Comparison of ENCODE assay signal across 10 cellular contexts in the genomic region with DNA sequence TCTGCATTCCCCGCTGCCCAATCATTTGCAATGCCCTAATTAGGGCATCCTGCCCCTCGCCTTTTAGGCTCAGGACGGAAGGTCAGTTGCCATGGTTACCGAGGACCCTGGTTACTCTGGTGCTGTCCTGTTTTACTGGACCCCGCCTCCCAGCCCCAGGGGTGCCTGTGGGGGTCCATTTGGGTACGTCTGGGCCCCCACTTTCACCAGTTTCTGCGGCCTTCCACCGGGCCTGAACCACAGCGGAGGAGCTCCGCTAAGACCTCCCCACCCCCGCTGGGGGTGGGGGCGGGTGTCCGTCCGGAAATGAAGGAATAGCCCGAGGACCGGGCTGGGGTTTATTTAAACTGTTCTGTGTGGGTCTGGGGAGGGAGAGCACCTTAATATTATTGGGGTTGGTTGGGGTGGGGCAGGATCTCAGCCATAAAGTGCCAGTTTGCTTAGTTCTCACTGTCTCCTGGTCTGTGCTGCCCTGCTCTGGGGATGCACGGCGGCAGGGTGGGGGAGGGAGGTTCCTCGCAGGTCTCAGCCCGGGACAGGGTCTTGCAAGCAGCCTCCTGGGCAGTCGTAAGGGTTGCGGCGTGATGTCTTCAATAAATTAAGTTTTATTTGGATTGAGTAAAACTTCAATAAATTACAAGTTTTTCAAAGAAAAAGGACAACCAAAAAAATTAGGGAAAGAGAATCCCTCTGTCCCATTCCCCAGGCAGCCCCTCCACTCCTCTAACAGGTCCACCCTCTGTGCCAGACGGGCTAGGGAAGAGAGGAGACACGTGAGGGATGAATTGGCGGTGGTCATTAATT. TPM values are rescaled to one million over a fixed set of nuclear protein-coding genes. Genes with fewer than 3 reads are reported as not detected.
DNase-seq lines count a peak whose midpoint lies in the region; ATAC-seq and TF ChIP-seq lines count a peak whose summit lies in the region.
"Had no signal": no experiment of that assay in that cellular context is flagged by ENCODE, and none has a peak within 500 bp of the region (broad histone marks: within the 10 kb centered on the region; RNA-seq: fewer than 3 reads in every experiment).

No MANE protein-coding gene starts in this region.

- H2AFZ ChIP-seq in GM23248 = no peak overlapping the region
- H2AFZ ChIP-seq in hepatocyte = no peak overlapping the region

- WGBS in GM23248 (ENCODE audit: low coverage in 1 of 2, low lambda C conversion rate in 2 of 2, missing lambda C conversion rate in 2 of 2), 2 experiments = 86 to 90% methylated on average over 19 to 26 of the region's 26 CpGs
- WGBS in hepatocyte (ENCODE audit: low lambda C conversion rate, missing lambda C conversion rate) = 69% methylated on average over 23 of the region's 26 CpGs

- H3K9me3 ChIP-seq in GM23248 (ENCODE audit: low read depth) (no peaks in the 10 kb centered on the region), RWPE2 (ENCODE audit: severe bottlenecking) (no peaks in the 10 kb centered on the region), hepatocyte (ENCODE audit: low read depth) (no peaks in the 10 kb centered on the region), skeletal muscle satellite cell (replicated peaks; ENCODE audit: low read length) (no peaks in the 10 kb centered on the region), vagina (no peaks in the 10 kb centered on the region)

- no peak overlapping the region for H3K4me3 ChIP-seq in GM23248
- no peak overlapping the region for H3K4me3 ChIP-seq in RWPE2 (ENCODE audit: severe bottlenecking)
- no peak overlapping the region for H3K4me3 ChIP-seq in hepatocyte
- no peak overlapping the region for H3K4me3 ChIP-seq in skeletal muscle satellite cell (ENCODE audit: low read length)
- H3K4me3 ChIP-seq in vagina = no peak overlapping the region

- H3K9ac ChIP-seq in GM23248 = peak overlapping the region; percentile 46; the same call in 1 of the 2 replicates
- peak overlapping the region; percentile 18 for H3K9ac ChIP-seq in skeletal muscle satellite cell (ENCODE audit: low read depth, low read length)

- no peaks in the 10 kb centered on the region for H3K9me2 ChIP-seq in GM23248 (ENCODE audit: insufficient read depth)
- no peaks in the 10 kb centered on the region for H3K9me2 ChIP-seq in hepatocyte (replicated peaks; ENCODE audit: insufficient read depth)

- no peak for ATAC-seq in RWPE2 (ENCODE audit: low read depth)
- ATAC-seq in activated CD4-positive, CD25-positive, alpha-beta regulatory T cell treated with anti-CD3 and anti-CD28 coated beads, Interleukin-2, amount 50 U/mL, for 24 hours = no peak

- intact Hi-C loops in vagina (cut with DNase I) = no loop called here

- H3K27ac ChIP-seq in GM23248 (no peak overlapping the region), RWPE2 (ENCODE audit: poor library complexity, severe bottlenecking) (peak overlapping the region; percentile 9), hepatocyte (no peak overlapping the region), vagina (no peak overlapping the region)

- no peak for DNase-seq in GM23248
- no peak for DNase-seq in RWPE2 (ENCODE audit: low spot score)
- DNase-seq in hepatocyte (ENCODE audit: low spot score) = no peak
- DNase-seq in vagina (ENCODE audit: extremely low spot score in 2 of 2) = no peak
- no peak for DNase-seq in SHP77 (lab: John Stamatoyannopoulos, UW)
- DNase-seq: NCI-H2227 treated with DMSO at 0.1 percent for 48 hours had no signal

- H3K4me1 ChIP-seq in GM23248 (ENCODE audit: insufficient read depth) (no peaks in the 10 kb centered on the region), RWPE2 (ENCODE audit: insufficient read depth, poor library complexity, severe bottlenecking) (no peaks in the 10 kb centered on the region), hepatocyte (ENCODE audit: insufficient read depth) (peaks cover 15% of the 10 kb centered on the region), skeletal muscle satellite cell (ENCODE audit: control insufficient read depth, insufficient read depth, low read length) (peaks cover 16% of the 10 kb centered on the region), vagina (peaks cover 30% of the 10 kb centered on the region)

- H4K20me1 ChIP-seq in GM23248 (ENCODE audit: insufficient read depth) = no peaks in the 10 kb centered on the region
- peaks cover 12% of the 10 kb centered on the region for H4K20me1 ChIP-seq in hepatocyte (ENCODE audit: insufficient read depth, poor library complexity, severe bottlenecking)

- peaks cover 34% of the 10 kb centered on the region for H3F3A ChIP-seq in GM23248 (ENCODE audit: insufficient read depth)

- H3K4me2 ChIP-seq in GM23248 (ENCODE audit: unreplicated experiment) = no peak overlapping the region
- H3K4me2 ChIP-seq in hepatocyte = peak overlapping the region; percentile 76
- H3K4me2 ChIP-seq in skeletal muscle satellite cell (ENCODE audit: low read length) = peak overlapping the region; percentile 83

- H3K79me2 ChIP-seq in GM23248 (ENCODE audit: insufficient read depth) (no peaks in the 10 kb centered on the region), hepatocyte (no peaks in the 10 kb centered on the region)

- in situ Hi-C loops in GM23248 (cut with MboI) = no loop called here

- H3K27me3 ChIP-seq in GM23248 (replicated peaks; ENCODE audit: insufficient read depth) (peaks cover 20% of the 10 kb centered on the region), RWPE2 (ENCODE audit: insufficient read depth, poor library complexity, severe bottlenecking) (peaks cover 27% of the 10 kb centered on the region), hepatocyte (peaks cover 52% of the 10 kb centered on the region), skeletal muscle satellite cell (ENCODE audit: control insufficient read depth, insufficient read depth, low read length) (peaks cover 34% of the 10 kb centered on the region), vagina (peaks cover 14% of the 10 kb centered on the region)

- no peak for TF ChIP-seq POLR2A in vagina (IDR thresholded peaks at IDR 0.05)

- peak; percentile 36 for TF ChIP-seq CTCF in RWPE2 (IDR thresholded peaks at IDR 0.05; ENCODE audit: poor library complexity, severe bottlenecking)
- peak; percentile 0 for TF ChIP-seq CTCF in hepatocyte (IDR thresholded peaks at IDR 0.05; ENCODE audit: poor library complexity)
- TF ChIP-seq CTCF in vagina (IDR thresholded peaks at IDR 0.05) = no peak

- H3K36me3 ChIP-seq in GM23248 (ENCODE audit: low read depth) (peaks cover 9% of the 10 kb centered on the region; the same call in 1 of the 2 replicates), RWPE2 (ENCODE audit: low read depth) (peaks cover 43% of the 10 kb centered on the region), hepatocyte (replicated peaks; ENCODE audit: insufficient read depth, low read depth) (no peaks in the 10 kb centered on the region), skeletal muscle satellite cell (ENCODE audit: insufficient read depth, low read length) (peaks cover 49% of the 10 kb centered on the region), vagina (peaks cover 0 to 40% of the 10 kb centered on the region in 2 donors)

RNA-seq across cellular contexts. Expression of a gene that starts 5.3 kb away (rescaled TPM):
- total RNA-seq in GM23248 (2014; rRNA removed; shearing (Covaris generic)) = not detected in 2 replicates
- polyA plus RNA-seq in GM23248 (2016; fragmentation: Nextera tagmentation; extraction: Ambion mirVana) (not detected in 2 replicates), hepatocyte (not detected in 2 replicates)
- total RNA-seq in hepatocyte (0.48 TPM in 1 of 2 replicates, not detected in the other), vagina (3.4 TPM)
- total RNA-seq in skeletal muscle satellite cell (2012; rRNA removed) = not detected in 2 replicates
- total RNA-seq: Daoy; naive thymus-derived CD4-positive, alpha-beta T cell had no signal
- polyA plus RNA-seq: naive thymus-derived CD4-positive, alpha-beta T cell had no signal

RNA-seq across cellular contexts. Expression of a gene that starts 14.1 kb away (rescaled TPM):
- 68.0 and 70.6 TPM in 2 replicates for total RNA-seq in GM23248 (2014; rRNA removed; shearing (Covaris generic))
- polyA plus RNA-seq in GM23248 (2016; fragmentation: Nextera tagmentation; extraction: Ambion mirVana) = 24.9 and 28.4 TPM in 2 replicates
- 47.8 and 74.8 TPM in 2 replicates for total RNA-seq in hepatocyte
- polyA plus RNA-seq in hepatocyte = 99.4 and 140 TPM in 2 replicates
- total RNA-seq in skeletal muscle satellite cell (2012; rRNA removed) = 41.6 and 43.9 TPM in 2 replicates
- total RNA-seq in vagina = 69.2 TPM

RNA-seq across cellular contexts. Expression of a gene that starts 22.1 kb away (rescaled TPM):
- not detected in 2 replicates for total RNA-seq in GM23248 (2014; rRNA removed; shearing (Covaris generic))
- not detected in 2 replicates for polyA plus RNA-seq in GM23248 (2016; fragmentation: Nextera tagmentation; extraction: Ambion mirVana)
- total RNA-seq in hepatocyte = 0.48 and 4.3 TPM in 2 replicates
- polyA plus RNA-seq in hepatocyte = 1.2 and 5.5 TPM in 2 replicates
- not detected in 2 replicates for total RNA-seq in skeletal muscle satellite cell (2012; rRNA removed)
- 19.4 TPM for total RNA-seq in vagina
- total RNA-seq: Daoy had no signal
- polyA plus RNA-seq: naive thymus-derived CD4-positive, alpha-beta T cell had no signal

RNA-seq across cellular contexts. Expression of a gene that starts 46.8 kb away (rescaled TPM):
- not detected in 2 replicates for total RNA-seq in GM23248 (2014; rRNA removed; shearing (Covaris generic))
- 0.24 TPM in 1 of 2 replicates, not detected in the other for polyA plus RNA-seq in GM23248 (2016; fragmentation: Nextera tagmentation; extraction: Ambion mirVana)
- total RNA-seq in hepatocyte = 19.9 and 21.6 TPM in 2 replicates
- 13.4 and 26.8 TPM in 2 replicates for polyA plus RNA-seq in hepatocyte
- 1.5 TPM in 1 of 2 replicates, not detected in the other for total RNA-seq in skeletal muscle satellite cell (2012; rRNA removed)
- total RNA-seq in vagina = not detected
- total RNA-seq: Daoy; naive thymus-derived CD4-positive, alpha-beta T cell had no signal
- polyA plus RNA-seq: naive thymus-derived CD4-positive, alpha-beta T cell had no signal

Comparison
In these comparisons a context has a peak if more than half of its experiments do, and no peak if none do; other contexts are left out.
1. CTCF ChIP-seq: peak in RWPE2 (single experiment) and hepatocyte (single experiment); none in vagina (0 of 3).